ENCODE assay signal across 25 cellular contexts in genomic region chr16:78275420-78275819, GRCh38.
"Had no signal": no experiment of that assay in that cellular context is flagged by ENCODE, and none has a peak within 500 bp of the region (broad histone marks: within the 10 kb centered on the region; RNA-seq: fewer than 3 reads in every experiment).

No MANE protein-coding gene starts in this region.

- H3K36me3 ChIP-seq: breast epithelium, esophagus squamous epithelium, right atrium auricular region, stomach, thyroid gland, upper lobe of left lung, vagina had no signal

- DNase-seq: activated CD4-positive, alpha-beta T cell treated with anti-CD3 and anti-CD28 coated beads for 4 hours; activated CD4-positive, alpha-beta T cell treated with anti-CD3 and anti-CD28 coated beads, Interleukin-2, amount 50 U/mL, for 4 hours; activated naive CD4-positive, alpha-beta T cell; activated T-cell treated with anti-CD3 and anti-CD28 coated beads for 4 hours; activated T-cell treated with anti-CD3 and anti-CD28 coated beads, Interleukin-2, amount 50 U/mL, for 72 hours; central memory CD4-positive, alpha-beta T cell; dermis blood vessel endothelial cell; effector CD4-positive, alpha-beta T cell; esophagus squamous epithelium; foreskin melanocyte; naive thymus-derived CD8-positive, alpha-beta T cell; occipital lobe; stimulated activated CD4-positive, alpha-beta T cell treated with anti-CD3 and anti-CD28 coated beads, Interleukin-1b, Interleukin-23, amount 100 ng/mL, for 48 hours; stimulated activated CD4-positive, alpha-beta T cell treated with anti-CD3 and anti-CD28 coated beads, Interleukin-4, amount 100 ng/mL, for 4 hours; stimulated activated CD8-positive, alpha-beta memory T cell treated with anti-CD3 and anti-CD28 coated beads, Interleukin-4, amount 100 ng/mL, for 48 hours; stomach; thyroid gland; upper lobe of left lung had no signal

- ATAC-seq: activated naive CD4-positive, alpha-beta T cell treated with anti-CD3 and anti-CD28 coated beads, Interleukin-2, amount 50 U/mL, for 72 hours; activated T-cell treated with anti-CD3 and anti-CD28 coated beads, Interleukin-2, amount 50 U/mL, for 72 hours; naive thymus-derived CD8-positive, alpha-beta T cell; stimulated activated memory B cell treated with anti-CD40 and anti-IgM and Interleukin-4, amounts not matched to agents 10 μg/mL and 1 μg/mL and 100 μg/mL, for 72 hours had no signal

- H3K4me3 ChIP-seq: breast epithelium, esophagus squamous epithelium, right atrium auricular region, smooth muscle cell, stomach, thyroid gland, upper lobe of left lung, vagina had no signal

- H3K27ac ChIP-seq: breast epithelium, epithelial cell of prostate, esophagus squamous epithelium, right atrium auricular region, stomach, thyroid gland, upper lobe of left lung, vagina had no signal

- H3K4me1 ChIP-seq: breast epithelium, right atrium auricular region, thyroid gland, upper lobe of left lung, vagina had no signal

- H3K9me3 ChIP-seq: breast epithelium, esophagus squamous epithelium, right atrium auricular region, stomach, thyroid gland, upper lobe of left lung, vagina had no signal
